In genomic region chr7:137846588-137847417, GRCh38 we compare ENCODE assay signal across 1 cellular context.
TF ChIP-seq lines count a peak whose summit lies in the region.

DGKI (minus strand) TSS chr7:137846974.

TF ChIP-seq in WTC11, 78 proteins besides CTCF, POLR2A, EP300 and RAD21 (continued from another document):
- TF ChIP-seq ZNF532 (CRISPR knock-in tag; IDR thresholded peaks at IDR 0.05; ENCODE audit: borderline replicate concordance) (peak; percentile 90), TEAD1 (CRISPR knock-in tag; IDR thresholded peaks at IDR 0.05) (0 out of 2 replicates have a peak, but pooled peaks have one; percentile 18), AFF4 (CRISPR knock-in tag; IDR thresholded peaks at IDR 0.05; ENCODE audit: borderline replicate concordance) (no peak), RELA (CRISPR knock-in tag; IDR thresholded peaks at IDR 0.05; ENCODE audit: borderline replicate concordance) (no peak), EMX1 (CRISPR knock-in tag; IDR thresholded peaks at IDR 0.05) (no peak), ZNF416 (CRISPR knock-in tag; IDR thresholded peaks at IDR 0.05) (no peak), ZNF671 (CRISPR knock-in tag; IDR thresholded peaks at IDR 0.05) (no peak), KAT7 (CRISPR knock-in tag; IDR thresholded peaks at IDR 0.05; ENCODE audit: borderline replicate concordance) (no peak), FOXK1 (CRISPR knock-in tag; IDR thresholded peaks at IDR 0.05) (no peak), AR (CRISPR knock-in tag; IDR thresholded peaks at IDR 0.05) (no peak), SP1 (CRISPR knock-in tag; conservative IDR thresholded peaks at IDR 0.05) (no peak), CREB1 (CRISPR knock-in tag; IDR thresholded peaks at IDR 0.05) (no peak), NFATC4 (CRISPR knock-in tag; IDR thresholded peaks at IDR 0.05) (no peak), ARID4B (CRISPR knock-in tag; IDR thresholded peaks at IDR 0.05; ENCODE audit: borderline replicate concordance) (no peak), ATF1 (CRISPR knock-in tag; IDR thresholded peaks at IDR 0.05) (no peak), TCF7 (CRISPR knock-in tag; IDR thresholded peaks at IDR 0.05; ENCODE audit: low read depth) (no peak)
TF ChIP-seq in WTC11: peak in this region for 5.
